ENCODE assay signal across 2 cellular contexts in the genomic region with DNA sequence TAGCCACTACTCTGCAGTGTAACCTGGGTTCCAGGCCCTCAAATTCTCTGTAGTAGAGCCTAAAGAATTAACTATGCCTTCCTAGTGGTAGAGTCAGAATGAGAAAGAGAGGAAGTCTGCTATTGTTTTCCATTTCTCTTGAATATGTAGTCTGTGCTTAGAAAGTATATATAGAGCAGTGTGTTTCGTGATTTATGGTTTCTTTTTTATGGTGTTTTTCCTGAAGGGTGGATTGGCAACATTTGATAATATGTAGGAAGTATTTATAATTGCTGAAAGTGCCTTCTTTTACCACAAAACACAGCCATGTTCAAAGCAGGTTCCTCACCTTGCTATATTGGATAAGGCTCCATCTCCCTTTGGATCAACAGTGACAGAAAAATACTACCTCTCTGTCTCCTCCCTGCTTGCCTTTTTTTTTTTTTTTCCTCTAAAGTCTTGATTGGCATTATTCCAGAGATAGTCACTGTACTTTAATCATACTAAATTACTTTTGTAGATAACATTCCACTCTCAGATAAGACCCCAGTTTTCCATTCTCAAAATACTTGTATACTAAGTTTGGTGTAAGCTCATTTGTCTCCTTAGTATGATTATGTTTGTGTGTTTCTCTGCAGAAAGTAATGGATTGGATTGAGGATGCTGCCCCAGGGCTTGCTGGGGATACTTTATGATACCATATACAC.
TF ChIP-seq lines count a peak whose summit lies in the region.

No MANE protein-coding gene starts in this region.

TF ChIP-seq in endothelial cell of umbilical vein, 7 proteins besides CTCF, POLR2A, EP300 and RAD21 (continued from another document):
- TF ChIP-seq EZH2 (IDR thresholded peaks at IDR 0.05; ENCODE audit: borderline replicate concordance, low read depth, low read length, severe bottlenecking), result no peak
- no peak for TF ChIP-seq GATA2 (IDR thresholded peaks at IDR 0.05; ENCODE audit: insufficient read depth, insufficient read length, low read depth, low read length)
- no peak for TF ChIP-seq JUN (IDR thresholded peaks at IDR 0.05; ENCODE audit: borderline replicate concordance, insufficient read depth, insufficient read length, low read depth)
- no peak for TF ChIP-seq MYC (IDR thresholded peaks at IDR 0.05; ENCODE audit: low read depth, low read length)
- TF ChIP-seq, protein P1, sequence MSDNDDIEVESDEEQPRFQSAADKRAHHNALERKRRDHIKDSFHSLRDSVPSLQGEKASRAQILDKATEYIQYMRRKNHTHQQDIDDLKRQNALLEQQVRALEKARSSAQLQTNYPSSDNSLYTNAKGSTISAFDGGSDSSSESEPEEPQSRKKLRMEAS (IDR thresholded peaks at IDR 0.05; ENCODE audit: insufficient read depth, insufficient read length), result no peak

TF ChIP-seq in HEK293T, 16 proteins besides CTCF, POLR2A, EP300 and RAD21 (continued from another document):
- TF ChIP-seq ZNF384 (IDR thresholded peaks at IDR 0.05), result no peak
- no peak for TF ChIP-seq NFRKB (IDR thresholded peaks at IDR 0.05)
- no peak for TF ChIP-seq FOXM1 (IDR thresholded peaks at IDR 0.05; ENCODE audit: borderline replicate concordance)
- TF ChIP-seq BHLHE40 (IDR thresholded peaks at IDR 0.05; ENCODE audit: borderline replicate concordance), result no peak
- no peak for TF ChIP-seq ELF4 (IDR thresholded peaks at IDR 0.05)
- TF ChIP-seq L3MBTL2 (conservative IDR thresholded peaks at IDR 0.05), result no peak
- TF ChIP-seq, protein P2, sequence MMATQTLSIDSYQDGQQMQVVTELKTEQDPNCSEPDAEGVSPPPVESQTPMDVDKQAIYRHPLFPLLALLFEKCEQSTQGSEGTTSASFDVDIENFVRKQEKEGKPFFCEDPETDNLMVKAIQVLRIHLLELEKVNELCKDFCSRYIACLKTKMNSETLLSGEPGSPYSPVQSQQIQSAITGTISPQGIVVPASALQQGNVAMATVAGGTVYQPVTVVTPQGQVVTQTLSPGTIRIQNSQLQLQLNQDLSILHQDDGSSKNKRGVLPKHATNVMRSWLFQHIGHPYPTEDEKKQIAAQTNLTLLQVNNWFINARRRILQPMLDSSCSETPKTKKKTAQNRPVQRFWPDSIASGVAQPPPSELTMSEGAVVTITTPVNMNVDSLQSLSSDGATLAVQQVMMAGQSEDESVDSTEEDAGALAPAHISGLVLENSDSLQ (IDR thresholded peaks at IDR 0.05), result no peak
- no peak for TF ChIP-seq FOXA1 (IDR thresholded peaks at IDR 0.05)
- TF ChIP-seq SP1 (IDR thresholded peaks at IDR 0.05), result no peak
